ENCODE assay signal across 1 cellular context in the genomic region with DNA sequence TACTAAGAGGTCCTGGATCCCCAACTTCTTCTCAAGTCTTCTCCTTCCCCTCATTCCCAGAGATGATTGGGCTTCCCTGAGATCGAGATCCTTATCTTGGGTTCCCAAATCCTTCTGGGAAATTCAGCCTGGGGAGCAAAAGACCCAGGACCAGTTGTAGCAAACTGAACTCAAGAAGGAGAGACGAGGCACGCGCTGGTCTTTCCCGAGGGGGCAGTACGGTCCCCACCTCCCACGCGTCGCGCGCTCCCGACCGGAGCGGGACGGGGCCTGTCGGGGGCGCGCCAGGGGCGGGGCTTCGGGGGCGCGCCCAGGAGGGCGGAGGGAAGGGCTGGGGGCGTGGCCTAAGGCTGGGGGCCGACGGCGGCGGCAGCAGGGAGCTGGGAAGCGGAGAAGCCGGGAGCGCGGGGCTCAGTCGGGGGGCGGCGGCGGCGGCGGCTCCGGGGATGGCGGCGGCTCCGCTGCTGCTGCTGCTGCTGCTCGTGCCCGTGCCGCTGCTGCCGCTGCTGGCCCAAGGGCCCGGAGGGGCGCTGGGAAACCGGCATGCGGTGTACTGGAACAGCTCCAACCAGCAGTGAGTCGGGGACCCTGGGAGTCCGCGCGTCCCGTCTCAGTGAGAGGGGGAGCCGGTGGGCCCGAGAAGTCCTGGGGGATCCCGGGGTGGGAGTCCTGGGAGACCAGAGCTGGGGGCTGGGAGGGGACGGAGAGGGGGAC.
TF ChIP-seq lines count a peak whose summit lies in the region.

A gene with protein sequence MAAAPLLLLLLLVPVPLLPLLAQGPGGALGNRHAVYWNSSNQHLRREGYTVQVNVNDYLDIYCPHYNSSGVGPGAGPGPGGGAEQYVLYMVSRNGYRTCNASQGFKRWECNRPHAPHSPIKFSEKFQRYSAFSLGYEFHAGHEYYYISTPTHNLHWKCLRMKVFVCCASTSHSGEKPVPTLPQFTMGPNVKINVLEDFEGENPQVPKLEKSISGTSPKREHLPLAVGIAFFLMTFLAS (plus strand): TSS at position 342 of the 714 bp plus-strand sequence. CDS start 105 bp downstream, at position 447.

TF ChIP-seq in K562, 482 proteins besides CTCF, POLR2A, EP300 and RAD21 (continued from another document and continues in another):
- TF ChIP-seq STAT6 (CRISPR knock-in tag; IDR thresholded peaks at IDR 0.05): no peak
- TF ChIP-seq SREBF1 (IDR thresholded peaks at IDR 0.05; ENCODE audit: borderline replicate concordance, low read depth, low read length): no peak
- no peak for TF ChIP-seq ZNF551 (CRISPR knock-in tag; IDR thresholded peaks at IDR 0.05)
- no peak for TF ChIP-seq SRSF7 (optimal IDR thresholded peaks at IDR 0.05; ENCODE audit: low read depth, low read length)
- no peak for TF ChIP-seq ZBTB33 (CRISPR knock-in tag; IDR thresholded peaks at IDR 0.05)
- TF ChIP-seq SMARCA5 (IDR thresholded peaks at IDR 0.05): no peak
- peak; percentile 79 for TF ChIP-seq NFIC (IDR thresholded peaks at IDR 0.05)
- no peak for TF ChIP-seq ZC3H4 (CRISPR knock-in tag; IDR thresholded peaks at IDR 0.05; ENCODE audit: borderline replicate concordance)
- TF ChIP-seq ZNF280B (CRISPR knock-in tag; IDR thresholded peaks at IDR 0.05): no peak
- TF ChIP-seq IRF9 (tag; IDR thresholded peaks at IDR 0.05): no peak
- TF ChIP-seq, protein P1, sequence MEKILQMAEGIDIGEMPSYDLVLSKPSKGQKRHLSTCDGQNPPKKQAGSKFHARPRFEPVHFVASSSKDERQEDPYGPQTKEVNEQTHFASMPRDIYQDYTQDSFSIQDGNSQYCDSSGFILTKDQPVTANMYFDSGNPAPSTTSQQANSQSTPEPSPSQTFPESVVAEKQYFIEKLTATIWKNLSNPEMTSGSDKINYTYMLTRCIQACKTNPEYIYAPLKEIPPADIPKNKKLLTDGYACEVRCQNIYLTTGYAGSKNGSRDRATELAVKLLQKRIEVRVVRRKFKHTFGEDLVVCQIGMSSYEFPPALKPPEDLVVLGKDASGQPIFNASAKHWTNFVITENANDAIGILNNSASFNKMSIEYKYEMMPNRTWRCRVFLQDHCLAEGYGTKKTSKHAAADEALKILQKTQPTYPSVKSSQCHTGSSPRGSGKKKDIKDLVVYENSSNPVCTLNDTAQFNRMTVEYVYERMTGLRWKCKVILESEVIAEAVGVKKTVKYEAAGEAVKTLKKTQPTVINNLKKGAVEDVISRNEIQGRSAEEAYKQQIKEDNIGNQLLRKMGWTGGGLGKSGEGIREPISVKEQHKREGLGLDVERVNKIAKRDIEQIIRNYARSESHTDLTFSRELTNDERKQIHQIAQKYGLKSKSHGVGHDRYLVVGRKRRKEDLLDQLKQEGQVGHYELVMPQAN (IDR thresholded peaks at IDR 0.05; ENCODE audit: borderline replicate concordance): no peak
- TF ChIP-seq STAT5A (IDR thresholded peaks at IDR 0.05; ENCODE audit: borderline replicate concordance, low read length): no peak
- no peak for TF ChIP-seq PHB (CRISPR knock-in tag; IDR thresholded peaks at IDR 0.05)
- TF ChIP-seq, protein P2, sequence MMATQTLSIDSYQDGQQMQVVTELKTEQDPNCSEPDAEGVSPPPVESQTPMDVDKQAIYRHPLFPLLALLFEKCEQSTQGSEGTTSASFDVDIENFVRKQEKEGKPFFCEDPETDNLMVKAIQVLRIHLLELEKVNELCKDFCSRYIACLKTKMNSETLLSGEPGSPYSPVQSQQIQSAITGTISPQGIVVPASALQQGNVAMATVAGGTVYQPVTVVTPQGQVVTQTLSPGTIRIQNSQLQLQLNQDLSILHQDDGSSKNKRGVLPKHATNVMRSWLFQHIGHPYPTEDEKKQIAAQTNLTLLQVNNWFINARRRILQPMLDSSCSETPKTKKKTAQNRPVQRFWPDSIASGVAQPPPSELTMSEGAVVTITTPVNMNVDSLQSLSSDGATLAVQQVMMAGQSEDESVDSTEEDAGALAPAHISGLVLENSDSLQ (IDR thresholded peaks at IDR 0.05): no peak
- TF ChIP-seq E2F6 (IDR thresholded peaks at IDR 0.05; ENCODE audit: borderline replicate concordance in 1 of 2, extremely low read depth in 1 of 2, insufficient read depth in 1 of 2, insufficient read length in 1 of 2, low read depth in 1 of 2, low read length in 1 of 2, poor library complexity in 1 of 2, severe bottlenecking in 1 of 2): peak in 1 of 2 experiments; percentile 53
- TF ChIP-seq CREB1 (IDR thresholded peaks at IDR 0.05): no peak
- peak; percentile 47 for TF ChIP-seq CREB1 (CRISPR knock-in tag; IDR thresholded peaks at IDR 0.05)
- peak; percentile 81; the same call in 1 of the 2 replicates for TF ChIP-seq ZNF197 (CRISPR knock-in tag; IDR thresholded peaks at IDR 0.05; ENCODE audit: low read depth)
- no peak for TF ChIP-seq STAG1 (CRISPR knock-in tag; IDR thresholded peaks at IDR 0.05; ENCODE audit: borderline replicate concordance)
- TF ChIP-seq DMBX1 (CRISPR knock-in tag; IDR thresholded peaks at IDR 0.05; ENCODE audit: borderline replicate concordance): peak; percentile 51; the same call in 1 of the 2 replicates
- TF ChIP-seq MEIS2 (IDR thresholded peaks at IDR 0.05; ENCODE audit: partially characterized antibody): no peak
- TF ChIP-seq CTBP1 (IDR thresholded peaks at IDR 0.05; ENCODE audit: borderline replicate concordance): peak; percentile 74
- TF ChIP-seq HNRNPL (IDR thresholded peaks at IDR 0.05; ENCODE audit: low read depth, low read length): no peak
- TF ChIP-seq NUFIP1 (IDR thresholded peaks at IDR 0.05; ENCODE audit: partially characterized antibody): no peak
- TF ChIP-seq ATF1 (CRISPR knock-in tag; IDR thresholded peaks at IDR 0.05): no peak
- no peak for TF ChIP-seq ATF1 (tag; IDR thresholded peaks at IDR 0.05)
- no peak for TF ChIP-seq GATAD2A (IDR thresholded peaks at IDR 0.05)
- TF ChIP-seq GABPB1 (CRISPR knock-in tag; IDR thresholded peaks at IDR 0.05): 0 out of 2 replicates have a peak, but pooled peaks have one; percentile 16
- TF ChIP-seq CGGBP1 (CRISPR knock-in tag; IDR thresholded peaks at IDR 0.05): no peak
- TF ChIP-seq ZNF717 (CRISPR knock-in tag; IDR thresholded peaks at IDR 0.05): no peak
- peak; percentile 29 for TF ChIP-seq ASH1L (IDR thresholded peaks at IDR 0.05; ENCODE audit: borderline replicate concordance, low read depth, partially characterized antibody)
- TF ChIP-seq, protein P3, sequence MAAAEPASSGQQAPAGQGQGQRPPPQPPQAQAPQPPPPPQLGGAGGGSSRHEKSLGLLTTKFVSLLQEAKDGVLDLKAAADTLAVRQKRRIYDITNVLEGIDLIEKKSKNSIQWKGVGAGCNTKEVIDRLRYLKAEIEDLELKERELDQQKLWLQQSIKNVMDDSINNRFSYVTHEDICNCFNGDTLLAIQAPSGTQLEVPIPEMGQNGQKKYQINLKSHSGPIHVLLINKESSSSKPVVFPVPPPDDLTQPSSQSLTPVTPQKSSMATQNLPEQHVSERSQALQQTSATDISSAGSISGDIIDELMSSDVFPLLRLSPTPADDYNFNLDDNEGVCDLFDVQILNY (CRISPR knock-in tag; IDR thresholded peaks at IDR 0.05): no peak
- TF ChIP-seq CUX1 (CRISPR knock-in tag; IDR thresholded peaks at IDR 0.05): no peak
- no peak for TF ChIP-seq ILF3 (IDR thresholded peaks at IDR 0.05; ENCODE audit: borderline replicate concordance)
- peak; percentile 16; the same call in 1 of the 2 replicates for TF ChIP-seq KAT7 (CRISPR knock-in tag; IDR thresholded peaks at IDR 0.05; ENCODE audit: borderline replicate concordance)
